In the genomic region with DNA sequence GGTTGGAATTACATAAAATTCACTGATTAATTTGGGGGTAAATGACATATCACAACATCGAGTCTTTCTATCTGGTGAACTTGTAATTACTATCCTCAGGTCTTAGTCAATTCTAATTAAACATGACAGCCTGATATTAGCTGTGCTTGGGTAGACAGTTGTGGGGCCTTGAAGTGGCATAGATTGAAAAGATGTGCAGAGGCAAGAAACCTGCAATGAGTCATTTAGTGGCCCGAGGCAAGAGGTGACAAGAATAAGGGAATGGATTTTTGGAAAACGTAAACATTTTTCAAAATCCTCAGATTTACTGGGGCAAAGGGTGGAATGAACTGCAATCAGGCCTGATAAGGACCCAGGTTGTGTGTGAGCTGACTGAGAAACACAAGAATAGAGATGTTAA, we compare ENCODE assay signal across 24 cellular contexts.
"Had no signal": no experiment of that assay in that cellular context is flagged by ENCODE, and none has a peak within 500 bp of the region (broad histone marks: within the 10 kb centered on the region; RNA-seq: fewer than 3 reads in every experiment).

No MANE protein-coding gene starts in this region.

- DNase-seq: activated CD4-positive, alpha-beta T cell treated with anti-CD3 and anti-CD28 coated beads for 4 hours; activated CD4-positive, alpha-beta T cell treated with anti-CD3 and anti-CD28 coated beads, Interleukin-2, amount 50 U/mL, for 4 hours; activated CD8-positive, alpha-beta memory T cell treated with anti-CD3 and anti-CD28 coated beads, Interleukin-2, amount 50 U/mL, for 48 hours; activated CD8-positive, alpha-beta T cell treated with anti-CD3 and anti-CD28 coated beads, Interleukin-2, amount 10 ng/mL, durations not matched to agents 7 days and 5 days; activated effector memory CD4-positive, alpha-beta T cell treated with Interleukin-2 at 50 U/mL for 16 hours; activated naive CD4-positive, alpha-beta T cell; activated T-cell treated with anti-CD3 and anti-CD28 coated beads, Interleukin-2, amount 50 U/mL, for 24 hours; aorta; Karpas-422; NCI-H1092; NCI-H1417; NCI-H1930; NCI-H2171; NCI-H345; NCI-H510A; NCI-H69; NK-92 treated with Interleukin-12 subunit alpha and Interleukin-12 subunit beta, amount 100 ng/mL, for 24 hours; OCI-M1 had no signal

- H3K4me3 ChIP-seq: K562 had no signal

- FAIRE-seq: K562, RCC 7860 had no signal

- H3K4me1 Mint-ChIP-seq: activated naive CD4-positive, alpha-beta T cell treated with anti-CD3 and anti-CD28 coated beads, Interleukin-2, amount 50 U/mL, for 24 hours; central memory CD8-positive, alpha-beta T cell had no signal

- H3K9me3 Mint-ChIP-seq: activated naive CD4-positive, alpha-beta T cell treated with anti-CD3 and anti-CD28 coated beads, Interleukin-2, amount 50 U/mL, for 24 hours; activated T-cell treated with anti-CD3 and anti-CD28 coated beads, Interleukin-2, amount 50 U/mL, for 24 hours; activated T-helper 1 cell treated with anti-CD3 and anti-CD28 coated beads, Interleukin-12 subunit alpha, Interleukin-12 subunit beta, Interleukin-2, Interleukin-4 antibody, amounts not matched to agents 30 ng/mL and 10 ng/mL and 1 ng/mL, durations not matched to agents 14 hours and 24 hours and 36 hours; central memory CD8-positive, alpha-beta T cell; T-helper 1 cell treated with Interleukin-12 subunit alpha and Interleukin-12 subunit beta and Interleukin-4 antibody, amounts not matched to agents 30 μg/mL and 1 μg/mL, for 36 hours had no signal

- H3K36me3 Mint-ChIP-seq: activated naive CD4-positive, alpha-beta T cell treated with anti-CD3 and anti-CD28 coated beads, Interleukin-2, amount 50 U/mL, for 24 hours had no signal

- H3K4me3 Mint-ChIP-seq: activated CD8-positive, alpha-beta T cell treated with anti-CD3 and anti-CD28 coated beads, Interleukin-2, amount 10 ng/mL, durations not matched to agents 7 days and 5 days; activated naive CD4-positive, alpha-beta T cell treated with anti-CD3 and anti-CD28 coated beads, Interleukin-2, amount 50 U/mL, for 24 hours; activated T-cell treated with anti-CD3 and anti-CD28 coated beads, Interleukin-2, amount 50 U/mL, for 24 hours; activated T-helper 1 cell treated with anti-CD3 and anti-CD28 coated beads, Interleukin-12 subunit alpha, Interleukin-12 subunit beta, Interleukin-2, Interleukin-4 antibody, amounts not matched to agents 30 ng/mL and 10 ng/mL and 1 ng/mL, durations not matched to agents 14 hours and 24 hours and 36 hours; central memory CD8-positive, alpha-beta T cell; T-helper 1 cell treated with Interleukin-12 subunit alpha and Interleukin-12 subunit beta and Interleukin-4 antibody, amounts not matched to agents 30 μg/mL and 1 μg/mL, for 36 hours had no signal

- H3K27ac Mint-ChIP-seq: activated CD8-positive, alpha-beta T cell treated with anti-CD3 and anti-CD28 coated beads, Interleukin-2, amount 10 ng/mL, durations not matched to agents 7 days and 5 days; activated naive CD4-positive, alpha-beta T cell treated with anti-CD3 and anti-CD28 coated beads, Interleukin-2, amount 50 U/mL, for 24 hours; activated T-cell treated with anti-CD3 and anti-CD28 coated beads, Interleukin-2, amount 50 U/mL, for 24 hours; activated T-helper 1 cell treated with anti-CD3 and anti-CD28 coated beads, Interleukin-12 subunit alpha, Interleukin-12 subunit beta, Interleukin-2, Interleukin-4 antibody, amounts not matched to agents 30 ng/mL and 10 ng/mL and 1 ng/mL, durations not matched to agents 14 hours and 24 hours and 36 hours; T-helper 1 cell treated with Interleukin-12 subunit alpha and Interleukin-12 subunit beta and Interleukin-4 antibody, amounts not matched to agents 30 μg/mL and 1 μg/mL, for 36 hours had no signal
